11 cellular contexts compared by ENCODE assay signal in genomic region chr17:2062571-2063183, GRCh38. TPM values are rescaled to one million over a fixed set of nuclear protein-coding genes. Genes with fewer than 3 reads are reported as not detected.
DNase-seq lines count a peak whose midpoint lies in the region; ATAC-seq and TF ChIP-seq lines count a peak whose summit lies in the region.
"Had no signal": no experiment of that assay in that cellular context is flagged by ENCODE, and none has a peak within 500 bp of the region (broad histone marks: within the 10 kb centered on the region; RNA-seq: fewer than 3 reads in every experiment).

No MANE protein-coding gene starts in this region.

- H3K4me3 ChIP-seq in ascending aorta (no peak overlapping the region), left lung (no peak overlapping the region), subcutaneous abdominal adipose tissue (ENCODE audit: low read depth in 1 of 5, low read length in 5 of 5) (no peak overlapping the region)

- peak overlapping the region; percentile 43 to 60 for H3K27ac ChIP-seq in ascending aorta
- H3K27ac ChIP-seq in left lung, result peak overlapping the region; percentile 41 to 66
- H3K27ac ChIP-seq in subcutaneous abdominal adipose tissue (ENCODE audit: low read depth, low read length), result peak overlapping the region; percentile 37
- H3K27ac ChIP-seq: 22Rv1 had no signal

- H3K27me3 ChIP-seq in ascending aorta (no peaks in the 10 kb centered on the region), left lung (peaks cover 3 to 16% of the 10 kb centered on the region in 2 donors), subcutaneous abdominal adipose tissue (ENCODE audit: control insufficient read depth in 5 of 5, insufficient read depth in 4 of 5, low read length in 5 of 5) (peaks cover 5 to 23% (median 7%) of the 10 kb centered on the region in 5 donors)

- H3K4me1 ChIP-seq in ascending aorta (peaks cover 0 to 10% of the 10 kb centered on the region in 2 donors), left lung (peaks cover 26 to 56% of the 10 kb centered on the region in 2 donors), subcutaneous abdominal adipose tissue (ENCODE audit: control insufficient read depth in 5 of 5, insufficient read depth in 5 of 5, low read length in 5 of 5) (peaks cover 23 to 96% (median 84%) of the 10 kb centered on the region in 5 donors)

- no peaks in the 10 kb centered on the region for H3K9me3 ChIP-seq in ascending aorta
- no peaks in the 10 kb centered on the region for H3K9me3 ChIP-seq in left lung
- no peaks in the 10 kb centered on the region for H3K9me3 ChIP-seq in subcutaneous abdominal adipose tissue (ENCODE audit: control insufficient read depth in 5 of 5, low read length in 5 of 5)

- peak; percentile 25 for DNase-seq in NCI-H146 (lab: John Stamatoyannopoulos, UW)
- DNase-seq in NCI-H146 treated with DMSO at 0.1 percent for 48 hours (lab: John Stamatoyannopoulos, UW; ENCODE audit: unreplicated experiment), result no peak
- no peak for DNase-seq in ascending aorta (ENCODE audit: low spot score in 2 of 2)
- DNase-seq in left lung, result no peak
- no peak for DNase-seq in activated T-cell treated with anti-CD3 and anti-CD28 coated beads, Interleukin-2, amount 50 U/mL, for 1 hour
- DNase-seq in NCI-H1417 treated with DMSO at 0.1 percent for 48 hours (lab: John Stamatoyannopoulos, UW), result no peak
- DNase-seq: hypothalamus; stimulated activated CD4-positive, alpha-beta T cell treated with anti-CD3 and anti-CD28 coated beads, Interleukin-15, amount 100 ng/mL, for 24 hours had no signal

- intact Hi-C loops in ascending aorta (cut with DNase I) (no loop called here), left lung (cut with DNase I) (no loop called here)

- ATAC-seq in left lung (no peak), HG03378 (IDR thresholded peaks at IDR 0.05; ENCODE audit: unreplicated experiment) (no peak)

- no peak overlapping the region for H3K9ac ChIP-seq in subcutaneous abdominal adipose tissue (ENCODE audit: low read length in 5 of 5)

- H3K36me3 ChIP-seq in ascending aorta, result peaks cover 30 to 51% of the 10 kb centered on the region in 2 donors
- peaks cover 0 to 73% of the 10 kb centered on the region in 2 donors for H3K36me3 ChIP-seq in left lung
- H3K36me3 ChIP-seq in subcutaneous abdominal adipose tissue (ENCODE audit: control insufficient read depth in 5 of 5, insufficient read depth in 5 of 5, low read length in 5 of 5), result peaks cover 0 to 65% (median 52%) of the 10 kb centered on the region in 5 donors

- no peak for TF ChIP-seq CTCF in ascending aorta (IDR thresholded peaks at IDR 0.05)
- TF ChIP-seq CTCF in left lung (IDR thresholded peaks at IDR 0.05), result no peak

RNA-seq across cellular contexts. Expression of gene HIC1, which starts 7.8 kb away (rescaled TPM):
- total RNA-seq in ascending aorta (131 TPM), left lung (10 to 100 TPM; 25.5 to 28.2 TPM)

RNA-seq across cellular contexts. Expression of gene OVCA2, which starts 20.9 kb away (rescaled TPM):
- total RNA-seq in ascending aorta, result 71.3 TPM
- total RNA-seq in left lung, result 10 to 100 TPM; 26.1 to 28.7 TPM

RNA-seq across cellular contexts. Expression of gene DPH1, which starts 32.7 kb away (rescaled TPM):
- total RNA-seq in ascending aorta (125 TPM), left lung (10 to 100 TPM; 30.7 to 36.0 TPM)

RNA-seq across cellular contexts. Expression of gene RTN4RL1, which starts 37.5 kb away (rescaled TPM):
- total RNA-seq in ascending aorta, result 11.5 TPM
- 1 to 10 TPM; 2.7 to 5.1 TPM for total RNA-seq in left lung
